ENCODE assay signal across 10 cellular contexts in the genomic region with DNA sequence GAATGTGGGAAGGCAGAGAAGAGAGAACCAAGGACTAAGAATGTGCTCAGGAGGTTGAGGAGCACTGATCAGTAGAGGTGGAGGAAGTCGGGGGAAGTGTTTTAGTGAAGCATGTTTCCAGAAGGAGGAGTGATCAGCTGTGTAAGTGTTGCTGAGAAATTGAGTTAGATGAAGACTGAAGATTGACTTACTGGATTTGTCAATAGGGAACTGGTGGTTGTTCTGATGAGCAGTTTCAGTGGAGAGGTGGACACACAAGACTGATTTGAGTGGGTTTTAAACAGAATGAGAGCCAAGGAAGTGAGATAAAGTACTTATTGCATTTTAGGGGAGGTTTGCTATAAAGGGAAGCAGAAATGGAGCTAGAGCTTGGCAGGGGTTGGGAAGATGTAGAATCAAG.
DNase-seq lines count a peak whose midpoint lies in the region; ATAC-seq and TF ChIP-seq lines count a peak whose summit lies in the region.
"Had no signal": no experiment of that assay in that cellular context is flagged by ENCODE, and none has a peak within 500 bp of the region (broad histone marks: within the 10 kb centered on the region; RNA-seq: fewer than 3 reads in every experiment).

No MANE protein-coding gene starts in this region.

- H3K4me3 ChIP-seq in coronary artery = no peak overlapping the region

- peak; percentile 85 for ATAC-seq in GM18498 (IDR thresholded peaks at IDR 0.05; ENCODE audit: unreplicated experiment)
- ATAC-seq in GM19452 (IDR thresholded peaks at IDR 0.05; ENCODE audit: unreplicated experiment) = peak; percentile 74
- peak; percentile 85 for ATAC-seq in HG02852 (IDR thresholded peaks at IDR 0.05; ENCODE audit: unreplicated experiment)
- peak; percentile 79 for ATAC-seq in HG03565 (IDR thresholded peaks at IDR 0.05; ENCODE audit: unreplicated experiment)

- H3K27ac ChIP-seq in coronary artery = no peak overlapping the region
- H3K27ac ChIP-seq: HL-60 had no signal

- no peak for TF ChIP-seq CTCF in coronary artery (IDR thresholded peaks at IDR 0.05)

- DNase-seq in effector CD4-positive, alpha-beta T cell = no peak
- DNase-seq in coronary artery (ENCODE audit: low spot score) (no peak), NCI-H1694 treated with DMSO at 0.1 percent for 48 hours (lab: John Stamatoyannopoulos, UW) (no peak), COLO829 (ENCODE audit: low spot score) (no peak)
- DNase-seq: BE2C had no signal
